1 cellular context compared by ENCODE assay signal in genomic region chr19:46661020-46661731, GRCh38.
TF ChIP-seq lines count a peak whose summit lies in the region.

TSS of gene DACT3 (minus strand) at chr19:46661182. CDS start at chr19:46661064, 118 bp downstream.

TF ChIP-seq in HepG2, 621 proteins besides CTCF, POLR2A, EP300 and RAD21 (continued from another document):
- TF ChIP-seq MNT (IDR thresholded peaks at IDR 0.05) (peak; percentile 91), HES4 (CRISPR knock-in tag; IDR thresholded peaks at IDR 0.05; ENCODE audit: borderline replicate concordance) (no peak), TOPORS (CRISPR knock-in tag; IDR thresholded peaks at IDR 0.05) (no peak), ARID4A (CRISPR knock-in tag; IDR thresholded peaks at IDR 0.05; ENCODE audit: borderline replicate concordance) (peak; percentile 32; the same call in 1 of the 2 replicates), SMAD3 (CRISPR knock-in tag; IDR thresholded peaks at IDR 0.05) (no peak), ZNF574 (CRISPR knock-in tag; IDR thresholded peaks at IDR 0.05) (no peak), PPARG (CRISPR knock-in tag; conservative IDR thresholded peaks at IDR 0.05) (no peak), ZHX1 (CRISPR knock-in tag; IDR thresholded peaks at IDR 0.05; ENCODE audit: low read depth) (no peak), CSRNP2 (CRISPR knock-in tag; conservative IDR thresholded peaks at IDR 0.05; ENCODE audit: low read depth) (no peak), MED1 (CRISPR knock-in tag; IDR thresholded peaks at IDR 0.05) (peak; percentile 25; the same call in 1 of the 2 replicates), KAT7 (CRISPR knock-in tag; IDR thresholded peaks at IDR 0.05; ENCODE audit: borderline replicate concordance) (no peak)
